Comparison of ENCODE assay signal across 8 cellular contexts in genomic region chr9:128249914-128250838, GRCh38. TPM values are rescaled to one million over a fixed set of nuclear protein-coding genes. Genes with fewer than 3 reads are reported as not detected.
DNase-seq lines count a peak whose midpoint lies in the region; ATAC-seq and TF ChIP-seq lines count a peak whose summit lies in the region.

No MANE protein-coding gene starts in this region.

- 40 to 56% methylated on average over 1 to 7 of the region's 81 CpGs for WGBS in gastroesophageal sphincter (ENCODE audit: low coverage in 1 of 2), 2 donors

- DNase-seq in ACHN = peak; percentile 13
- DNase-seq in SJCRH30 = peak; percentile 44 to 48
- DNase-seq in activated naive CD4-positive, alpha-beta T cell treated with anti-CD3 and anti-CD28 coated beads for 36 hours = peak; percentile 98
- DNase-seq in posterior vena cava (ENCODE audit: low spot score) = peak; percentile 96
- peak; percentile 96 for DNase-seq in upper lobe of right lung

- H3K4me3 Mint-ChIP-seq in activated naive CD4-positive, alpha-beta T cell treated with anti-CD3 and anti-CD28 coated beads for 36 hours = peak overlapping the region; percentile 77

- H3K27ac ChIP-seq in SJCRH30 (no peak overlapping the region), gastroesophageal sphincter (peak overlapping the region in 2 of 4 donors; percentile 2 to 60), upper lobe of right lung (no peak overlapping the region)

- no peak for TF ChIP-seq CTCF in gastroesophageal sphincter (IDR thresholded peaks at IDR 0.05)
- no peak for TF ChIP-seq CTCF in upper lobe of right lung (IDR thresholded peaks at IDR 0.05)

- ATAC-seq in GM18907 (IDR thresholded peaks at IDR 0.05; ENCODE audit: unreplicated experiment) (peak; percentile 84), HG03175 (IDR thresholded peaks at IDR 0.05; ENCODE audit: unreplicated experiment) (peak; percentile 73), gastroesophageal sphincter (peak; percentile 71), upper lobe of right lung (peak; percentile 97)

- no peaks in the 10 kb centered on the region for H3K36me3 ChIP-seq in SJCRH30
- peaks cover 0 to 6% of the 10 kb centered on the region in 2 donors for H3K36me3 ChIP-seq in gastroesophageal sphincter
- H3K36me3 ChIP-seq in upper lobe of right lung = no peaks in the 10 kb centered on the region

- no peaks in the 10 kb centered on the region for H3K36me3 Mint-ChIP-seq in activated naive CD4-positive, alpha-beta T cell treated with anti-CD3 and anti-CD28 coated beads for 36 hours (ENCODE audit: low read depth)

- H3K4me3 ChIP-seq in SJCRH30 (no peak overlapping the region), gastroesophageal sphincter (peak overlapping the region in 1 of 2 donors; percentile 43), upper lobe of right lung (peak overlapping the region; percentile 46)

- in situ Hi-C loops in ACHN (cut with HindIII; ENCODE audit: low pct_ligation_motif_present, low pct_unique_long_range_greater_than_20kb, low sequenced_read_pairs) = no loop called here

- CTCF ChIA-PET in activated naive CD4-positive, alpha-beta T cell treated with anti-CD3 and anti-CD28 coated beads for 36 hours (lab: Charles Lee) = interaction anchor here (0.8 kb wide), 1 partner anchor 9 kb away, joined by 3 read pairs; no protein-coding TSS in a partner anchor

- H3K4me1 ChIP-seq in SJCRH30 (peaks cover 28% of the 10 kb centered on the region), gastroesophageal sphincter (peaks cover 0 to 34% (median 12%) of the 10 kb centered on the region in 3 donors), upper lobe of right lung (peaks cover 18% of the 10 kb centered on the region)

- H3K27ac Mint-ChIP-seq in activated naive CD4-positive, alpha-beta T cell treated with anti-CD3 and anti-CD28 coated beads for 36 hours = no peak overlapping the region

- H3K9me3 ChIP-seq in SJCRH30 (replicated peaks) = no peaks in the 10 kb centered on the region
- H3K9me3 ChIP-seq in gastroesophageal sphincter = no peaks in the 10 kb centered on the region
- H3K9me3 ChIP-seq in upper lobe of right lung = no peaks in the 10 kb centered on the region

- no peak for TF ChIP-seq EP300 in gastroesophageal sphincter (IDR thresholded peaks at IDR 0.05)

- intact Hi-C loops in activated naive CD4-positive, alpha-beta T cell treated with anti-CD3 and anti-CD28 coated beads for 36 hours (cut with micrococcal nuclease) = loop anchor here (1.0 kb wide), 6 partner anchors 26 to 122 kb away; partner anchors contain the start of genes BBLN, COQ4, GOLGA2 and SWI5
- intact Hi-C loops in posterior vena cava (cut with DNase I) (no loop called here), upper lobe of right lung (cut with DNase I) (no loop called here)

- no peaks in the 10 kb centered on the region for H3K9me3 Mint-ChIP-seq in activated naive CD4-positive, alpha-beta T cell treated with anti-CD3 and anti-CD28 coated beads for 36 hours

- peaks cover 14% of the 10 kb centered on the region for H3K4me1 Mint-ChIP-seq in activated naive CD4-positive, alpha-beta T cell treated with anti-CD3 and anti-CD28 coated beads for 36 hours (ENCODE audit: low read depth)

- peaks cover 10% of the 10 kb centered on the region for H3K27me3 Mint-ChIP-seq in activated naive CD4-positive, alpha-beta T cell treated with anti-CD3 and anti-CD28 coated beads for 36 hours (ENCODE audit: low read depth)

- TF ChIP-seq POLR2A in gastroesophageal sphincter (IDR thresholded peaks at IDR 0.05) = peak in 1 of 2 donors; percentile 17

- no peaks in the 10 kb centered on the region for H3K27me3 ChIP-seq in SJCRH30
- peaks cover 43% of the 10 kb centered on the region for H3K27me3 ChIP-seq in gastroesophageal sphincter
- no peaks in the 10 kb centered on the region for H3K27me3 ChIP-seq in upper lobe of right lung

RNA-seq across cellular contexts. Expression of gene GOLGA2, which starts 25.6 kb away (rescaled TPM):
- total RNA-seq in SJCRH30 (2014; rRNA removed; shearing (Covaris generic)) = 62.3 and 84.3 TPM in 2 replicates
- total RNA-seq in activated naive CD4-positive, alpha-beta T cell treated with anti-CD3 and anti-CD28 coated beads for 36 hours = 10 to 100 TPM; 33.3 to 34.4 TPM
- total RNA-seq in gastroesophageal sphincter (100 to 1,000 TPM in 1 of 4 donors, 10 to 100 TPM in 3; 71.1 to 130 (median 83.1) TPM), posterior vena cava (100 to 1,000 TPM; 123 to 130 TPM), upper lobe of right lung (88.7 TPM)

RNA-seq across cellular contexts. Expression of gene SWI5, which starts 25.9 kb away (rescaled TPM):
- 32.1 and 33.3 TPM in 2 replicates for total RNA-seq in SJCRH30 (2014; rRNA removed; shearing (Covaris generic))
- total RNA-seq in activated naive CD4-positive, alpha-beta T cell treated with anti-CD3 and anti-CD28 coated beads for 36 hours = 10 to 100 TPM; 13.3 to 15.5 TPM
- 10 to 100 TPM; 18.2 to 27.5 (median 24.5) TPM for total RNA-seq in gastroesophageal sphincter
- 10 to 100 TPM; 11.5 to 16.7 TPM for total RNA-seq in posterior vena cava
- 18.9 TPM for total RNA-seq in upper lobe of right lung

RNA-seq across cellular contexts. Expression of gene DNM1, which starts 47.0 kb away (rescaled TPM):
- total RNA-seq in SJCRH30 (2014; rRNA removed; shearing (Covaris generic)) = 1.7 and 3.8 TPM in 2 replicates
- under 1 TPM; 0.07 to 0.77 TPM for total RNA-seq in activated naive CD4-positive, alpha-beta T cell treated with anti-CD3 and anti-CD28 coated beads for 36 hours
- total RNA-seq in gastroesophageal sphincter (10 to 100 TPM in 2 of 4 donors, 1 to 10 TPM in 2; 8.6 to 22.3 (median 14.4) TPM), posterior vena cava (10 to 100 TPM; 19.0 to 46.5 TPM), upper lobe of right lung (5.2 TPM)

RNA-seq across cellular contexts. Expression of gene CIZ1, which starts 58.8 kb away (rescaled TPM):
- 72.6 and 85.2 TPM in 2 replicates for total RNA-seq in SJCRH30 (2014; rRNA removed; shearing (Covaris generic))
- 10 to 100 TPM; 79.5 to 82.8 TPM for total RNA-seq in activated naive CD4-positive, alpha-beta T cell treated with anti-CD3 and anti-CD28 coated beads for 36 hours
- total RNA-seq in gastroesophageal sphincter (10 to 100 TPM; 41.7 to 83.9 (median 58.1) TPM), posterior vena cava (10 to 100 TPM; 88.3 to 99.4 TPM), upper lobe of right lung (107 TPM)

Comparison
In these comparisons a context has a peak if more than half of its experiments do, and no peak if none do; other contexts are left out.
1. DNase-seq: peak in every context shown above with its lines; median percentile 98 in activated naive CD4-positive, alpha-beta T cell treated with anti-CD3 and anti-CD28 coated beads for 36 hours; 96 in posterior vena cava; 96 in upper lobe of right lung; 46 in SJCRH30; 13 in ACHN.